In the genomic region with DNA sequence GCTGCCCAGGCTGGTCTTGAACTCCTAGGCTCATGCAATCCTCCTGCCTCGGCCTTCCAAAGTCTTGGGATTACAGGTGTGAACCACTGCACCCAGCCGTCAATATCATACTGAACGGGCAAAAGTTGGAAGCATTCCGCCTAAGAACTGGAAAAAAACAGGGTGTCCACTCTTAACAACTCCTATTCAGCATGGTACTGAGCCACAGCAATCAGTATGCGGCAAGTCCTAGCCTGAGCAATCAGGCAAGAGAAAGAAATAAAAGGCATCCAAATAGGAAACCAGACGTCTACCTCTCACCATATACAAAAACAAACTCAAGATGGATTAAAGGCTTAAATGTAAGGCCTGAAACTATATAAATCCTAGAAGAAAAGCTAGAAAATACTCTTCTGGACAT, we compare ENCODE assay signal across 15 cellular contexts.
DNase-seq lines count a peak whose midpoint lies in the region; ATAC-seq and TF ChIP-seq lines count a peak whose summit lies in the region.
"Had no signal": no experiment of that assay in that cellular context is flagged by ENCODE, and none has a peak within 500 bp of the region (broad histone marks: within the 10 kb centered on the region; RNA-seq: fewer than 3 reads in every experiment).

No MANE protein-coding gene starts in this region.

- 95 to 96% (median 95%) methylated on average over 6 of the region's 6 CpGs for WGBS in psoas muscle, 3 donors

- peaks cover 54% of the 10 kb centered on the region for H3K4me1 ChIP-seq in CD4-positive, CD25-positive, alpha-beta regulatory T cell (ENCODE audit: control insufficient read depth, insufficient read depth, low read length, poor library complexity, severe bottlenecking)
- peaks cover 59% of the 10 kb centered on the region for H3K4me1 ChIP-seq in psoas muscle

- H3K36me3 Mint-ChIP-seq in CD4-positive, CD25-positive, alpha-beta regulatory T cell = peaks cover 21% of the 10 kb centered on the region
- peaks cover 13% of the 10 kb centered on the region for H3K36me3 Mint-ChIP-seq in central memory CD8-positive, alpha-beta T cell (ENCODE audit: insufficient read depth)

- intact Hi-C loops in psoas muscle (cut with DNase I) = no loop called here

- peaks cover 0 to 1% (median 0%) of the 10 kb centered on the region in 7 donors for H3K9me3 Mint-ChIP-seq in CD4-positive, CD25-positive, alpha-beta regulatory T cell
- H3K9me3 Mint-ChIP-seq in central memory CD8-positive, alpha-beta T cell = no peaks in the 10 kb centered on the region

- TF ChIP-seq CTCF in psoas muscle (IDR thresholded peaks at IDR 0.05) = no peak

- peak overlapping the region; percentile 31 to 92 (median 32) for H3K27ac Mint-ChIP-seq in CD4-positive, CD25-positive, alpha-beta regulatory T cell
- H3K27ac Mint-ChIP-seq in central memory CD8-positive, alpha-beta T cell (ENCODE audit: low read depth) = no peak overlapping the region

- peaks cover 20 to 75% (median 52%) of the 10 kb centered on the region in 4 donors for H3K4me1 Mint-ChIP-seq in CD4-positive, CD25-positive, alpha-beta regulatory T cell
- H3K4me1 Mint-ChIP-seq in central memory CD8-positive, alpha-beta T cell = peaks cover 65% of the 10 kb centered on the region

- H3K27ac ChIP-seq in CD4-positive, CD25-positive, alpha-beta regulatory T cell (ENCODE audit: insufficient read depth, low read length, poor library complexity, severe bottlenecking) = peak overlapping the region; percentile 42
- H3K27ac ChIP-seq in psoas muscle = peak overlapping the region; percentile 95
- H3K27ac ChIP-seq: thoracic aorta had no signal

- no peaks in the 10 kb centered on the region for H3K27me3 ChIP-seq in CD4-positive, CD25-positive, alpha-beta regulatory T cell (ENCODE audit: control insufficient read depth, insufficient read depth, low read length)
- H3K27me3 ChIP-seq in psoas muscle (ENCODE audit: insufficient read depth in 3 of 3, low read length in 2 of 3) (no peaks in the 10 kb centered on the region), H7 (ENCODE audit: control insufficient read depth, insufficient read depth, low read length) (no peaks in the 10 kb centered on the region)
- H3K27me3 ChIP-seq: BE2C had no signal

- H3K36me3 ChIP-seq in CD4-positive, CD25-positive, alpha-beta regulatory T cell (ENCODE audit: control insufficient read depth, insufficient read depth, low read length) = peaks cover 5% of the 10 kb centered on the region
- H3K36me3 ChIP-seq in psoas muscle (ENCODE audit: insufficient read depth in 1 of 2, low read depth in 1 of 2) (peaks cover 0 to 41% of the 10 kb centered on the region in 2 donors), H7 (replicated peaks; ENCODE audit: control insufficient read depth, insufficient read depth, low read length) (no peaks in the 10 kb centered on the region)

- H3K27me3 Mint-ChIP-seq in CD4-positive, CD25-positive, alpha-beta regulatory T cell = peaks cover 4% of the 10 kb centered on the region
- H3K27me3 Mint-ChIP-seq in central memory CD8-positive, alpha-beta T cell = no peaks in the 10 kb centered on the region

- no peak for ATAC-seq in CD4-positive, CD25-positive, alpha-beta regulatory T cell (ENCODE audit: low read depth in 2 of 2)
- ATAC-seq in central memory CD8-positive, alpha-beta T cell (replicated peaks; ENCODE audit: extremely low read depth, poor library complexity, severe bottlenecking) = no peak
- ATAC-seq in psoas muscle = no peak
- ATAC-seq: Right ventricle myocardium inferior had no signal

- DNase-seq in CD4-positive, CD25-positive, alpha-beta regulatory T cell = no peak
- peak; percentile 17 for DNase-seq in M059J (ENCODE audit: low read depth)
- DNase-seq in central memory CD8-positive, alpha-beta T cell (ENCODE audit: low spot score in 2 of 2) = no peak
- no peak for DNase-seq in psoas muscle
- DNase-seq in foreskin melanocyte = no peak
- no peak for DNase-seq in NCI-H524 (lab: John Stamatoyannopoulos, UW)
- DNase-seq in H7 = no peak
- no peak for DNase-seq in NCI-H510A (lab: John Stamatoyannopoulos, UW)
- DNase-seq: BE2C, midbrain, NCI-H2081 treated with DMSO at 0.1 percent for 48 hours, NCI-H774 had no signal

- peak overlapping the region; percentile 75 for H3K4me3 ChIP-seq in CD4-positive, CD25-positive, alpha-beta regulatory T cell (ENCODE audit: low read depth, low read length)
- H3K4me3 ChIP-seq in psoas muscle (no peak overlapping the region), H7 (ENCODE audit: insufficient read depth, low read depth, low read length) (no peak overlapping the region)
- H3K4me3 ChIP-seq: coronary artery, thoracic aorta had no signal

- peak overlapping the region; percentile 63 to 90 (median 76) for H3K4me3 Mint-ChIP-seq in CD4-positive, CD25-positive, alpha-beta regulatory T cell
- peak overlapping the region; percentile 53 for H3K4me3 Mint-ChIP-seq in central memory CD8-positive, alpha-beta T cell

- no peaks in the 10 kb centered on the region for H3K9me3 ChIP-seq in CD4-positive, CD25-positive, alpha-beta regulatory T cell (ENCODE audit: control insufficient read depth in 2 of 2, low read length in 2 of 2)
- no peaks in the 10 kb centered on the region for H3K9me3 ChIP-seq in psoas muscle
- H3K9me3 ChIP-seq: BE2C, thoracic aorta had no signal
